ENCODE assay signal across 2 cellular contexts in the genomic region with DNA sequence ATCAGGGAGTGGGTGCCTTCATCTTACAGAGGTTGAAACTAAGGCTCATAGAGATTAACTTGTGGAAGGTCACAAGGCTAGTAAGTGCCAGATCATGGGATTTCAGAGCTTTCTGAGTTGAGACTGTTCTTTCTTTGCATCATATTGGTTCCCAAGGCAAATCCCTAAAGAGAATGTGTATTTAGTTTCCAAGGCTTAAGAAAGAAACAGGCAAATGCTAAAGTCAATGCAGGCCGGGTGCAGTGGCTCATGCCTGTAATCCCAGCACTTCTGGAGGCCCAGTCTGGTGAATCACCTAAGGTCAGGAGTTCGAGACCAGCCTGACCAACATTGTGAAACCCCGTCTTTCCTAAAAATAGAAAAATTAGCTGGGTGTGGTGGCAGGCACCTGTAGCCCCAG.
TF ChIP-seq lines count a peak whose summit lies in the region.

No MANE protein-coding gene starts in this region.

TF ChIP-seq in IMR-90, 13 proteins besides CTCF, POLR2A, EP300 and RAD21:
- TF ChIP-seq, protein P1, sequence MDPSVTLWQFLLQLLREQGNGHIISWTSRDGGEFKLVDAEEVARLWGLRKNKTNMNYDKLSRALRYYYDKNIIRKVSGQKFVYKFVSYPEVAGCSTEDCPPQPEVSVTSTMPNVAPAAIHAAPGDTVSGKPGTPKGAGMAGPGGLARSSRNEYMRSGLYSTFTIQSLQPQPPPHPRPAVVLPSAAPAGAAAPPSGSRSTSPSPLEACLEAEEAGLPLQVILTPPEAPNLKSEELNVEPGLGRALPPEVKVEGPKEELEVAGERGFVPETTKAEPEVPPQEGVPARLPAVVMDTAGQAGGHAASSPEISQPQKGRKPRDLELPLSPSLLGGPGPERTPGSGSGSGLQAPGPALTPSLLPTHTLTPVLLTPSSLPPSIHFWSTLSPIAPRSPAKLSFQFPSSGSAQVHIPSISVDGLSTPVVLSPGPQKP (IDR thresholded peaks at IDR 0.05; ENCODE audit: borderline replicate concordance, low read depth, low read length): no peak
- TF ChIP-seq, protein P2, sequence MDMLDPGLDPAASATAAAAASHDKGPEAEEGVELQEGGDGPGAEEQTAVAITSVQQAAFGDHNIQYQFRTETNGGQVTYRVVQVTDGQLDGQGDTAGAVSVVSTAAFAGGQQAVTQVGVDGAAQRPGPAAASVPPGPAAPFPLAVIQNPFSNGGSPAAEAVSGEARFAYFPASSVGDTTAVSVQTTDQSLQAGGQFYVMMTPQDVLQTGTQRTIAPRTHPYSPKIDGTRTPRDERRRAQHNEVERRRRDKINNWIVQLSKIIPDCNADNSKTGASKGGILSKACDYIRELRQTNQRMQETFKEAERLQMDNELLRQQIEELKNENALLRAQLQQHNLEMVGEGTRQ (IDR thresholded peaks at IDR 0.05; ENCODE audit: low read depth, low read length): no peak
- TF ChIP-seq NFE2L2 (IDR thresholded peaks at IDR 0.05; ENCODE audit: low read depth, low read length): no peak
- TF ChIP-seq MAFK (IDR thresholded peaks at IDR 0.05; ENCODE audit: low read depth, low read length): no peak
- TF ChIP-seq RCOR1 (IDR thresholded peaks at IDR 0.05; ENCODE audit: insufficient replicate concordance, low read length): no peak
- TF ChIP-seq CEBPB (IDR thresholded peaks at IDR 0.05; ENCODE audit: low read depth, low read length): no peak
- no peak for TF ChIP-seq MXI1 (IDR thresholded peaks at IDR 0.05; ENCODE audit: borderline replicate concordance, low read depth, low read length)
- no peak for TF ChIP-seq RFX5 (IDR thresholded peaks at IDR 0.05; ENCODE audit: low read depth, low read length)

TF ChIP-seq in WTC11, 78 proteins besides CTCF, POLR2A, EP300 and RAD21:
- TF ChIP-seq, protein P3, sequence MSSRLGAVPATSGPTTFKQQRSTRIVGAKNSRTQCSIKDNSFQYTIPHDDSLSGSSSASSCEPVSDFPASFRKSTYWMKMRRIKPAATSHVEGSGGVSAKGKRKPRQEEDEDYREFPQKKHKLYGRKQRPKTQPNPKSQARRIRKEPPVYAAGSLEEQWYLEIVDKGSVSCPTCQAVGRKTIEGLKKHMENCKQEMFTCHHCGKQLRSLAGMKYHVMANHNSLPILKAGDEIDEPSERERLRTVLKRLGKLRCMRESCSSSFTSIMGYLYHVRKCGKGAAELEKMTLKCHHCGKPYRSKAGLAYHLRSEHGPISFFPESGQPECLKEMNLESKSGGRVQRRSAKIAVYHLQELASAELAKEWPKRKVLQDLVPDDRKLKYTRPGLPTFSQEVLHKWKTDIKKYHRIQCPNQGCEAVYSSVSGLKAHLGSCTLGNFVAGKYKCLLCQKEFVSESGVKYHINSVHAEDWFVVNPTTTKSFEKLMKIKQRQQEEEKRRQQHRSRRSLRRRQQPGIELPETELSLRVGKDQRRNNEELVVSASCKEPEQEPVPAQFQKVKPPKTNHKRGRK (CRISPR knock-in tag; IDR thresholded peaks at IDR 0.05; ENCODE audit: borderline replicate concordance): no peak
TF ChIP-seq in WTC11: peak in this region for 0.
